In genomic region chr1:54547601-54548388, GRCh38 we compare ENCODE assay signal across 7 cellular contexts. TPM values are rescaled to one million over a fixed set of nuclear protein-coding genes. Genes with fewer than 3 reads are reported as not detected.
A peak's percentile ranks its signal among the peaks of the same experiment; 100 is the strongest.
DNase-seq lines count a peak whose midpoint lies in the region; ATAC-seq and TF ChIP-seq lines count a peak whose summit lies in the region.

Gene ACOT11 (plus strand): TSS chr1:54548228. CDS start chr1:54548310, 82 bp downstream.

- TF ChIP-seq EP300 in gastroesophageal sphincter (IDR thresholded peaks at IDR 0.05), result no peak

- H3K4me3 ChIP-seq in gastroesophageal sphincter (peak within 1 kb of the TSS; percentile 23 to 51), osteoblast (ENCODE audit: insufficient read depth, low read length) (peak within 1 kb of the TSS; percentile 42)

- DNase-seq in HT-29 (ENCODE audit: low spot score), result peak; percentile 51
- peak; percentile 64 for DNase-seq in UCSD-AML1 (lab: John Stamatoyannopoulos, UW; ENCODE audit: unreplicated experiment)
- peak; percentile 98 for DNase-seq in osteoblast (ENCODE audit: insufficient read length, low spot score, missing footprints)
- no peak for DNase-seq in cerebellar nuclear complex (lab: John Stamatoyannopoulos, UW)

- TF ChIP-seq CTCF in gastroesophageal sphincter (IDR thresholded peaks at IDR 0.05) (peak in 3 of 4 experiments; percentile 77 to 86 (median 79)), osteoblast (IDR thresholded peaks at IDR 0.05; ENCODE audit: extremely low read depth, low read depth, low read length) (peak; percentile 53)

- H3K27me3 ChIP-seq in gastroesophageal sphincter (no peaks in the 10 kb centered on the region), osteoblast (ENCODE audit: insufficient read depth, low read length) (no peaks in the 10 kb centered on the region)

- H3K4me1 ChIP-seq in gastroesophageal sphincter (peaks cover 4 to 58% (median 9%) of the 10 kb centered on the region in 3 donors), osteoblast (ENCODE audit: insufficient read depth, low read length) (peaks cover 26% of the 10 kb centered on the region)

- TF ChIP-seq POLR2A in gastroesophageal sphincter (IDR thresholded peaks at IDR 0.05), result peak; percentile 23 to 38

- H3K79me2 ChIP-seq in osteoblast (ENCODE audit: insufficient read depth, low read length), result no peaks in the 10 kb centered on the region

- H3K9me3 ChIP-seq in gastroesophageal sphincter (no peaks in the 10 kb centered on the region), osteoblast (ENCODE audit: low read depth, low read length) (no peaks in the 10 kb centered on the region)

- 0 to 13% methylated on average over 2 of the region's 25 CpGs for WGBS in gastroesophageal sphincter (ENCODE audit: low coverage in 1 of 2), 2 donors

- no peaks in the 10 kb centered on the region for H4K20me1 ChIP-seq in osteoblast (ENCODE audit: insufficient read depth, low read length)

- peak within 1 kb of the TSS; percentile 48 for H3K4me2 ChIP-seq in osteoblast (ENCODE audit: insufficient read depth, low read length)

- H3K27ac ChIP-seq in gastroesophageal sphincter, result peak within 1 kb of the TSS; percentile 40 to 89 (median 88)
- peak within 1 kb of the TSS; percentile 58 for H3K27ac ChIP-seq in osteoblast (ENCODE audit: low read depth, low read length)

- ATAC-seq in gastroesophageal sphincter (peak; percentile 95), HG02610 (IDR thresholded peaks at IDR 0.05; ENCODE audit: unreplicated experiment) (no peak), GM21381 (IDR thresholded peaks at IDR 0.05; ENCODE audit: unreplicated experiment) (no peak)

- H2AFZ ChIP-seq in osteoblast (ENCODE audit: low read length), result peak within 1 kb of the TSS; percentile 95

- H3K36me3 ChIP-seq in gastroesophageal sphincter (no peaks in the 10 kb centered on the region), osteoblast (ENCODE audit: insufficient read depth, low read length) (no peaks in the 10 kb centered on the region)

RNA-seq across cellular contexts. Expression of gene ACOT11, which starts in this region (rescaled TPM):
- 23.4 and 24.4 TPM in 2 replicates for total RNA-seq in HT-29 (2014; rRNA removed; shearing (Covaris generic))
- total RNA-seq in gastroesophageal sphincter, result 10 to 100 TPM in 3 of 4 donors, 1 to 10 TPM in 1; 4.4 to 40.5 (median 10.9) TPM
- 2.9 and 3.8 TPM in 2 replicates for total RNA-seq in osteoblast

Comparison
In these comparisons a context has a peak if more than half of its experiments do, and no peak if none do; other contexts are left out.
1. DNase-seq: peak in HT-29 (single experiment), UCSD-AML1 (single experiment) and osteoblast (single experiment); none in cerebellar nuclear complex (0 of 2).